8 cellular contexts compared by ENCODE assay signal in the genomic region with DNA sequence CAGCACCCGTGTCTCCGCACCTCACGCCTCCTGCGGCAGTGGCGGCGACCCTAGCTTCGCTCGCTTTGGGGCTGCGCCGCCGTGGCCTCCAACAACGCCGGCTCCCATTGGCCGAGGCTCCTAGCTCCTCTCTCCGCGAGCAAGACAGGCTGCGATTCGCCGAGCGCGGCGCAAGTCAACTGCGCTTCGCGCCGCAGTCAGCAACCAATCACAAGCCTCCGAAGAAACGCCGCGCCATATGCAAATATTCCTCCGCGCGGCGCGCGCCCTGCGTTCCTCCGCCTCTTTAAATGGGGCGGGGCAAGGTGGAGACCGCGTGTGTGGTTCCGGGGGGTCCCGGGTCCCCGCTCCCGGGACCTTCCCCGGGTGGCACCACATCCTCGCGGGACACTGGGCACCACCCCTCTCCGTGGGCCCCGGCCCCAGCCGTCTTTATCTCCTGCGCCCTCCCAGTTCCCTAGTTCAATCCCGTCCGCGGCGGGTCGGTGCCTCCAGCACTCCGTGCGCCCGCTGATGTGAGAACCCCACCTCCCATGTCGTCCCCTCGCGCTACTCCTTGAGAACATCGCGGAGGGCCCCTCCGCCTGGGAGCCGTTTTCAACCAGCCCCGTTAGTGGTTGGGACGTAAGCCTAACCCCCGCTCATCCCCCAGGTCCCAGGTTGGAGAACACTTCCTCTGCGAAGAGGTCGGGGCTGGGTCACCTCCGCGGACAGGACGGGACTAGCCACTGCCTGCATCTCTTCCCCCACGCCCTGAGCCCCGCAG. TPM values are rescaled to one million over a fixed set of nuclear protein-coding genes. Genes with fewer than 3 reads are reported as not detected.
DNase-seq lines count a peak whose midpoint lies in the region; ATAC-seq and TF ChIP-seq lines count a peak whose summit lies in the region.

A gene with protein sequence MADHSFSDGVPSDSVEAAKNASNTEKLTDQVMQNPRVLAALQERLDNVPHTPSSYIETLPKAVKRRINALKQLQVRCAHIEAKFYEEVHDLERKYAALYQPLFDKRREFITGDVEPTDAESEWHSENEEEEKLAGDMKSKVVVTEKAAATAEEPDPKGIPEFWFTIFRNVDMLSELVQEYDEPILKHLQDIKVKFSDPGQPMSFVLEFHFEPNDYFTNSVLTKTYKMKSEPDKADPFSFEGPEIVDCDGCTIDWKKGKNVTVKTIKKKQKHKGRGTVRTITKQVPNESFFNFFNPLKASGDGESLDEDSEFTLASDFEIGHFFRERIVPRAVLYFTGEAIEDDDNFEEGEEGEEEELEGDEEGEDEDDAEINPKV (minus strand): TSS at position 96 of the 766 bp plus-strand sequence. CDS start 13,109 bp downstream, outside the sequence.

- DNase-seq in DMS114 treated with DMSO at 0.1 percent for 48 hours (lab: John Stamatoyannopoulos, UW; ENCODE audit: unreplicated experiment), result peak; percentile 87
- peak; percentile 98 for DNase-seq in PC-3
- DNase-seq in activated T-cell treated with anti-CD3 and anti-CD28 coated beads for 48 hours (ENCODE audit: low read depth), result peak; percentile 94
- peak; percentile 64 for DNase-seq in epithelial cell of proximal tubule (ENCODE audit: low read depth)
- DNase-seq in stimulated activated CD8-positive, alpha-beta memory T cell treated with anti-CD3 and anti-CD28 coated beads, Interleukin-4, amount 100 ng/mL, for 48 hours, result peak; percentile 96

- peak within 1 kb of the TSS; percentile 99 for H3K9ac ChIP-seq in PC-3 (ENCODE audit: low read length)
- H3K9ac ChIP-seq in mucosa of rectum (ENCODE audit: low read depth in 1 of 2, low read length in 2 of 2), result peak within 1 kb of the TSS; percentile 87 to 90

- H3K27ac ChIP-seq in PC-3 (ENCODE audit: low read length), result peak within 1 kb of the TSS; percentile 61
- H3K27ac ChIP-seq in mucosa of rectum (ENCODE audit: low read depth in 2 of 2, low read length in 2 of 2), result peak within 1 kb of the TSS; percentile 90 to 94

- ATAC-seq in GM21576 (IDR thresholded peaks at IDR 0.05; ENCODE audit: unreplicated experiment), result peak; percentile 85
- ATAC-seq in PC-3, result peak; percentile 82

- H2AFZ ChIP-seq in PC-3 (ENCODE audit: low read length), result peak within 1 kb of the TSS; percentile 93

- TF ChIP-seq CTCF in PC-3 (conservative IDR thresholded peaks at IDR 0.05; ENCODE audit: low read depth, low read length), result no peak
- no peak for TF ChIP-seq CTCF in epithelial cell of proximal tubule (conservative IDR thresholded peaks at IDR 0.05; ENCODE audit: low read depth, low read length)

- H3K4me1 ChIP-seq in PC-3 (ENCODE audit: insufficient read depth, low read length) (peaks cover 23% of the 10 kb centered on the region), mucosa of rectum (ENCODE audit: control insufficient read depth in 2 of 2, insufficient read depth in 2 of 2, low read length in 2 of 2) (peaks cover 22 to 44% of the 10 kb centered on the region in 2 donors)

- intact Hi-C loops in PC-3 (cut with micrococcal nuclease), result no loop called here

- H3K79me2 ChIP-seq in PC-3 (ENCODE audit: low read length), result peaks cover 44% of the 10 kb centered on the region

- H3K4me3 ChIP-seq in PC-3 (ENCODE audit: low read length), result peak within 1 kb of the TSS; percentile 94
- H3K4me3 ChIP-seq in epithelial cell of proximal tubule (ENCODE audit: low read depth, low read length), result peak within 1 kb of the TSS; percentile 71
- H3K4me3 ChIP-seq in mucosa of rectum (ENCODE audit: low read length in 2 of 2), result peak within 1 kb of the TSS; percentile 76 to 94

- H3K9me2 ChIP-seq in PC-3 (replicated peaks; ENCODE audit: low read length), result no peaks in the 10 kb centered on the region

- no peak for TF ChIP-seq RAD21 in Ishikawa (IDR thresholded peaks at IDR 0.05; ENCODE audit: low read depth)

- H3F3A ChIP-seq in PC-3 (ENCODE audit: low read length, unreplicated experiment), result no peaks in the 10 kb centered on the region

- peaks cover 6% of the 10 kb centered on the region; the same call in 1 of the 2 replicates for H3K36me3 ChIP-seq in PC-3 (ENCODE audit: low read depth, low read length)
- no peaks in the 10 kb centered on the region for H3K36me3 ChIP-seq in mucosa of rectum (ENCODE audit: control insufficient read depth in 2 of 2, insufficient read depth in 2 of 2, low read length in 2 of 2)

- no peaks in the 10 kb centered on the region for H3K27me3 ChIP-seq in PC-3 (ENCODE audit: low read length)
- H3K27me3 ChIP-seq in mucosa of rectum (ENCODE audit: control insufficient read depth in 2 of 2, insufficient read depth in 2 of 2, low read length in 2 of 2), result no peaks in the 10 kb centered on the region

- CTCF ChIA-PET in PC-3 (lab: Charles Lee), result interaction anchor here (0.7 kb wide), 1 partner anchor 62 kb away, joined by 17 read pairs; no protein-coding TSS in a partner anchor

- POLR2A ChIA-PET in PC-3 (lab: Charles Lee; ENCODE audit: unreplicated experiment), result interaction anchor here (0.6 to 0.7 kb wide), 5 partner anchors 13 to 573 kb away, joined by 3 to 8 read pairs (median 5); partner anchors contain the start of gene PHLDA2

- no TSS peak for BruUV-seq in PC-3 (replicated peaks; lab: Mats Ljungman, UMichigan)

- H3K9me3 ChIP-seq in PC-3 (ENCODE audit: low read length) (no peaks in the 10 kb centered on the region), mucosa of rectum (ENCODE audit: control insufficient read depth in 2 of 2, low read length in 2 of 2) (no peaks in the 10 kb centered on the region)

- H3K4me2 ChIP-seq in PC-3 (ENCODE audit: low read length), result peak within 1 kb of the TSS; percentile 100

- H4K20me1 ChIP-seq in PC-3 (ENCODE audit: low read length), result peaks cover 36% of the 10 kb centered on the region

- peak; percentile 18; the same call in 1 of the 2 replicates for TF ChIP-seq EP300 in Ishikawa (IDR thresholded peaks at IDR 0.05; ENCODE audit: borderline replicate concordance)

TF ChIP-seq in Ishikawa, 13 proteins besides CTCF, POLR2A, EP300 and RAD21:
- TF ChIP-seq TCF12 (IDR thresholded peaks at IDR 0.05; ENCODE audit: low read depth) (peak; percentile 33; the same call in 1 of the 2 replicates), EGR1 (IDR thresholded peaks at IDR 0.05) (no peak), TAF1 (IDR thresholded peaks at IDR 0.05; ENCODE audit: low read depth) (peak; percentile 61), CREB1 (IDR thresholded peaks at IDR 0.05; ENCODE audit: low read depth) (0 out of 2 replicates have a peak, but pooled peaks have one; percentile 21), YY1 (IDR thresholded peaks at IDR 0.05; ENCODE audit: low read depth) (peak; percentile 82), NFIC (IDR thresholded peaks at IDR 0.05) (no peak), FOXM1 (IDR thresholded peaks at IDR 0.05; ENCODE audit: borderline replicate concordance, low read depth) (peak; percentile 55; the same call in 1 of the 2 replicates), ZBTB7A (IDR thresholded peaks at IDR 0.05; ENCODE audit: low read depth) (peak; percentile 57; the same call in 1 of the 2 replicates), TEAD4 (IDR thresholded peaks at IDR 0.05) (peak; percentile 12; the same call in 1 of the 2 replicates)
- TF ChIP-seq, protein P1, sequence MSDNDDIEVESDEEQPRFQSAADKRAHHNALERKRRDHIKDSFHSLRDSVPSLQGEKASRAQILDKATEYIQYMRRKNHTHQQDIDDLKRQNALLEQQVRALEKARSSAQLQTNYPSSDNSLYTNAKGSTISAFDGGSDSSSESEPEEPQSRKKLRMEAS (IDR thresholded peaks at IDR 0.05), result peak; percentile 86
- TF ChIP-seq, protein P2, sequence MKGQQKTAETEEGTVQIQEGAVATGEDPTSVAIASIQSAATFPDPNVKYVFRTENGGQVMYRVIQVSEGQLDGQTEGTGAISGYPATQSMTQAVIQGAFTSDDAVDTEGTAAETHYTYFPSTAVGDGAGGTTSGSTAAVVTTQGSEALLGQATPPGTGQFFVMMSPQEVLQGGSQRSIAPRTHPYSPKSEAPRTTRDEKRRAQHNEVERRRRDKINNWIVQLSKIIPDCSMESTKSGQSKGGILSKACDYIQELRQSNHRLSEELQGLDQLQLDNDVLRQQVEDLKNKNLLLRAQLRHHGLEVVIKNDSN (IDR thresholded peaks at IDR 0.05), result no peak

RNA-seq across cellular contexts. Expression of the gene that starts here (rescaled TPM):
- total RNA-seq in PC-3 (2014; rRNA removed) (115 and 160 TPM in 2 replicates), epithelial cell of proximal tubule (121 and 156 TPM in 2 replicates)

Comparison
In these comparisons a context has a peak if more than half of its experiments do, and no peak if none do; other contexts are left out.
1. Peak in every context shown above with its lines: DNase-seq, ATAC-seq, H3K4me3 ChIP-seq and H3K27ac ChIP-seq.